In genomic region chr13:85379991-85380390, GRCh38 we compare ENCODE assay signal across 15 cellular contexts.
"Had no signal": no experiment of that assay in that cellular context is flagged by ENCODE, and none has a peak within 500 bp of the region (broad histone marks: within the 10 kb centered on the region; RNA-seq: fewer than 3 reads in every experiment).

No MANE protein-coding gene starts in this region.

- H3K9ac ChIP-seq: neural progenitor cell had no signal

- DNase-seq: activated CD4-positive, alpha-beta T cell treated with anti-CD3 and anti-CD28 coated beads, Interleukin-2, amount 50 U/mL, for 1 hour; activated naive CD4-positive, alpha-beta T cell; activated naive CD8-positive, alpha-beta T cell treated with anti-CD3 and anti-CD28 coated beads for 36 hours; amniotic stem cell; dermis blood vessel endothelial cell; effector memory CD4-positive, alpha-beta T cell; mesendoderm; naive thymus-derived CD4-positive, alpha-beta T cell; stimulated activated naive CD4-positive, alpha-beta T cell treated with Interleukin-2 at 50 U/mL for 16 hours; T1000; thyroid gland had no signal

- H3K27ac ChIP-seq: esophagus muscularis mucosa, neural progenitor cell, thyroid gland had no signal

- H3K27me3 ChIP-seq: esophagus muscularis mucosa, neural progenitor cell, thyroid gland had no signal

- ATAC-seq: activated CD4-positive, CD25-positive, alpha-beta regulatory T cell treated with anti-CD3 and anti-CD28 coated beads, Interleukin-2, amount 50 U/mL, for 24 hours; naive thymus-derived CD4-positive, alpha-beta T cell had no signal

- H2AFZ ChIP-seq: neural progenitor cell had no signal

- H3K4me3 ChIP-seq: esophagus muscularis mucosa, neural progenitor cell, thyroid gland had no signal

- H3K9me3 ChIP-seq: esophagus muscularis mucosa, thyroid gland had no signal

- H3K4me1 ChIP-seq: esophagus muscularis mucosa, neural progenitor cell, thyroid gland had no signal

- FAIRE-seq: endothelial cell of umbilical vein had no signal

- H3K4me2 ChIP-seq: neural progenitor cell had no signal

- H3K36me3 ChIP-seq: esophagus muscularis mucosa, neural progenitor cell, thyroid gland had no signal
